In the genomic region with DNA sequence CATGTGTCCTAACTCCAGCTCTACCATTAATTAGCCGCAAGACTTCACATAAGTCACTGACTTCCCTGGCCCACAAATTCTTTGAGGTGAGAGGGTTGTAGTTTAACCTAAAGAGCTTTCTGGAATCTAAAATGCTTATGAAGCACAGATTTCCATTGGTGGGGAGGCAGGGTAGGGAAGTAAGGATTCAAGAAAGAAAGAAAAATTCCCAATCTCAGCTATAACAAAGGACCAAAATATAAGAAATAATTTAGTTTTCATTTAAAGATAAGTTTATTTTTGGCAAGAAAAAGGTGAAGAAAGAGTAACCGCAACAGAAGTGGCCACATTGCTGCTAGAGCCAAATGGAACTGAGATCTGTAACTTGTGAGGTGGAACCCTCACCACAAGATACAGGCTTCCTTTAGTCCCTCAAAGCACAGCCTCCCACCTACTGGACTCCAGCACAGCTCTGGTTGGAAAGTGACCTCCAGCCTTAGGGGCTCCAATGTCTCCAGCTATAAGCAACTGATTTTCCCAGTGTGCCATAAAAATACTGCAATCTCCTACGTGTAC, we compare ENCODE assay signal across 10 cellular contexts. TPM values are rescaled to one million over a fixed set of nuclear protein-coding genes. Genes with fewer than 3 reads are reported as not detected.
DNase-seq lines count a peak whose midpoint lies in the region; ATAC-seq and TF ChIP-seq lines count a peak whose summit lies in the region.
"Had no signal": no experiment of that assay in that cellular context is flagged by ENCODE, and none has a peak within 500 bp of the region (broad histone marks: within the 10 kb centered on the region; RNA-seq: fewer than 3 reads in every experiment).

No MANE protein-coding gene starts in this region.

- peaks cover 0 to 13% of the 10 kb centered on the region in 2 donors for H3K36me3 ChIP-seq in psoas muscle (ENCODE audit: insufficient read depth in 1 of 2, low read depth in 1 of 2)

- H3K4me3 ChIP-seq in psoas muscle: no peak overlapping the region

- ATAC-seq in GM18517 (IDR thresholded peaks at IDR 0.05; ENCODE audit: unreplicated experiment) (peak; percentile 28), HG02678 (IDR thresholded peaks at IDR 0.05; ENCODE audit: unreplicated experiment) (peak; percentile 33), psoas muscle (no peak)

- no peaks in the 10 kb centered on the region for H3K9me3 ChIP-seq in psoas muscle

- peak overlapping the region; percentile 95 for H3K27ac Mint-ChIP-seq in activated CD4-positive, alpha-beta memory T cell treated with anti-CD3 and anti-CD28 coated beads, Interleukin-2, amount 10 ng/mL, durations not matched to agents 7 days and 5 days

- CTCF ChIA-PET in activated CD4-positive, alpha-beta memory T cell treated with anti-CD3 and anti-CD28 coated beads, Interleukin-2, amount 10 ng/mL, durations not matched to agents 7 days and 5 days (lab: Charles Lee): interaction anchor here (0.6 to 11.8 kb wide), 8 partner anchors 7 to 344 kb away, joined by 3 to 593 read pairs (median 3); no protein-coding TSS in a partner anchor

- 88 to 91% (median 91%) methylated on average over 3 of the region's 3 CpGs for WGBS in psoas muscle, 3 donors

- peaks cover 91% of the 10 kb centered on the region for H3K4me1 Mint-ChIP-seq in activated CD4-positive, alpha-beta memory T cell treated with anti-CD3 and anti-CD28 coated beads, Interleukin-2, amount 10 ng/mL, durations not matched to agents 7 days and 5 days

- POLR2A ChIA-PET in activated CD4-positive, alpha-beta memory T cell treated with anti-CD3 and anti-CD28 coated beads, Interleukin-2, amount 10 ng/mL, durations not matched to agents 7 days and 5 days (lab: Charles Lee): interaction anchor here (1.3 to 26.6 kb wide), 9 partner anchors 12 to 567 kb away, joined by 4 to 1110 read pairs (median 40); partner anchors contain the start of genes DAD1, LRP10 and MRPL52

- peak overlapping the region; percentile 66 for H3K27ac ChIP-seq in psoas muscle

- TF ChIP-seq CTCF in psoas muscle (IDR thresholded peaks at IDR 0.05): no peak

- intact Hi-C loops in psoas muscle (cut with DNase I): loop anchor here in 1 of 2 donors (5.0 kb wide), 1 partner anchor 147 kb away; no protein-coding TSS in a partner anchor

- no peaks in the 10 kb centered on the region for H3K27me3 ChIP-seq in psoas muscle (ENCODE audit: insufficient read depth in 3 of 3, low read length in 2 of 3)

- no peaks in the 10 kb centered on the region for H3K9me3 Mint-ChIP-seq in activated CD4-positive, alpha-beta memory T cell treated with anti-CD3 and anti-CD28 coated beads, Interleukin-2, amount 10 ng/mL, durations not matched to agents 7 days and 5 days

- no peak for DNase-seq in activated CD4-positive, alpha-beta memory T cell treated with anti-CD3 and anti-CD28 coated beads, Interleukin-2, amount 10 ng/mL, durations not matched to agents 7 days and 5 days
- DNase-seq in psoas muscle (no peak), MV-4-11 (lab: John Stamatoyannopoulos, UW) (no peak), NCI-H1048 (lab: John Stamatoyannopoulos, UW) (no peak), NCI-H2029 treated with DMSO at 0.1 percent for 48 hours (lab: John Stamatoyannopoulos, UW) (no peak), kidney glomerular epithelial cell (lab: John Stamatoyannopoulos, UW) (no peak)
- DNase-seq: head of caudate nucleus, NCI-H2171 treated with DMSO at 0.1 percent for 48 hours had no signal

- peaks cover 50% of the 10 kb centered on the region for H3K36me3 Mint-ChIP-seq in activated CD4-positive, alpha-beta memory T cell treated with anti-CD3 and anti-CD28 coated beads, Interleukin-2, amount 10 ng/mL, durations not matched to agents 7 days and 5 days (ENCODE audit: low read depth)

- H3K27me3 Mint-ChIP-seq in activated CD4-positive, alpha-beta memory T cell treated with anti-CD3 and anti-CD28 coated beads, Interleukin-2, amount 10 ng/mL, durations not matched to agents 7 days and 5 days: no peaks in the 10 kb centered on the region

- peak overlapping the region; percentile 62 for H3K4me3 Mint-ChIP-seq in activated CD4-positive, alpha-beta memory T cell treated with anti-CD3 and anti-CD28 coated beads, Interleukin-2, amount 10 ng/mL, durations not matched to agents 7 days and 5 days

- H3K4me1 ChIP-seq in psoas muscle: peaks cover 61% of the 10 kb centered on the region

RNA-seq across cellular contexts. Expression of gene DAD1, which starts 23.6 kb away (rescaled TPM):
- total RNA-seq in activated CD4-positive, alpha-beta memory T cell treated with anti-CD3 and anti-CD28 coated beads, Interleukin-2, amount 10 ng/mL, durations not matched to agents 7 days and 5 days: 100 to 1,000 TPM; 160 to 167 TPM
- 100 to 1,000 TPM in 3 of 4 donors, 10 to 100 TPM in 1; 77.8 to 118 (median 106) TPM for total RNA-seq in psoas muscle
- 100 to 1,000 TPM; 201 to 277 (median 262) TPM for polyA plus RNA-seq in psoas muscle

RNA-seq across cellular contexts. Expression of gene ABHD4, which starts 32.6 kb away (rescaled TPM):
- total RNA-seq in activated CD4-positive, alpha-beta memory T cell treated with anti-CD3 and anti-CD28 coated beads, Interleukin-2, amount 10 ng/mL, durations not matched to agents 7 days and 5 days: 10 to 100 TPM; 16.7 to 20.7 TPM
- total RNA-seq in psoas muscle: 10 to 100 TPM; 15.6 to 37.2 (median 25.4) TPM
- polyA plus RNA-seq in psoas muscle: 10 to 100 TPM in 2 of 3 donors, 1 to 10 TPM in 1; 6.1 to 64.0 (median 26.4) TPM

Comparison
In these comparisons a context has a peak if more than half of its experiments do, and no peak if none do; other contexts are left out.
1. ATAC-seq: peak in GM18517 (single experiment) and HG02678 (single experiment); none in psoas muscle (0 of 4).